1 cellular context compared by ENCODE assay signal in the genomic region with DNA sequence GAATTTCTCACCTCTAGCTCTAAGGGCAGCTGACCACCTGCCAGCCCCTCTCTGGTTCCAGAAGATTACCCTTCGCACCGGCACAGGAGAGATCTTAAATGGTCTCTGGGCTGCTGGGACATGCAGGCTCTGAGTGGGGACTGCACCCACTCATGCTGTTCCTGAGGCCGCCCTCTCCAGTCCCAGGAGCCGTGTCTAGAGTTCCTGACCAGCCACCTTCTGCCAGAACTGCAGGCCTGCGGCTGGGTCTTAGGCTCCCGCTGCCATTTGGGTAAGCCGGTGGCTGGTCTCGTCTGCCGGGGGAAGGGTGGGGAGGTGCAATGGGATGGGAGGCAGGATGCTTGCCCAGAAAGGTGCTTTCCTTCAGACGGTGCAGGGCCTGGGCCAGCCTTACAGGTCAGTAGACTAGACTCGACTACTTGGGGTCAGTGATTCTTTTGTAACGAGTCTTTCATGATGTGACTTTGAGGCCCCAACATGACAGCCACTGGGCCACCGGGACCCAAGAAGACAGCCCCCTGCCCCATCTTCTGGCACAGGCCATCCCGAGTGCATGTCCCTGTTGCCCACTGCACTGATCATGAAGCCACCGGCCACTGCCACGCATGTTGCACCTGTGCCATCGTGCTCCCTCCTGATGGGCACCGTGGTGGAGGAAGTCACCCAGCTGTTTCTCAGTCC.
TF ChIP-seq lines count a peak whose summit lies in the region.

No MANE protein-coding gene starts in this region.

TF ChIP-seq in WTC11, 78 proteins besides CTCF, POLR2A, EP300 and RAD21 (continued from another document):
- TF ChIP-seq, protein P1, sequence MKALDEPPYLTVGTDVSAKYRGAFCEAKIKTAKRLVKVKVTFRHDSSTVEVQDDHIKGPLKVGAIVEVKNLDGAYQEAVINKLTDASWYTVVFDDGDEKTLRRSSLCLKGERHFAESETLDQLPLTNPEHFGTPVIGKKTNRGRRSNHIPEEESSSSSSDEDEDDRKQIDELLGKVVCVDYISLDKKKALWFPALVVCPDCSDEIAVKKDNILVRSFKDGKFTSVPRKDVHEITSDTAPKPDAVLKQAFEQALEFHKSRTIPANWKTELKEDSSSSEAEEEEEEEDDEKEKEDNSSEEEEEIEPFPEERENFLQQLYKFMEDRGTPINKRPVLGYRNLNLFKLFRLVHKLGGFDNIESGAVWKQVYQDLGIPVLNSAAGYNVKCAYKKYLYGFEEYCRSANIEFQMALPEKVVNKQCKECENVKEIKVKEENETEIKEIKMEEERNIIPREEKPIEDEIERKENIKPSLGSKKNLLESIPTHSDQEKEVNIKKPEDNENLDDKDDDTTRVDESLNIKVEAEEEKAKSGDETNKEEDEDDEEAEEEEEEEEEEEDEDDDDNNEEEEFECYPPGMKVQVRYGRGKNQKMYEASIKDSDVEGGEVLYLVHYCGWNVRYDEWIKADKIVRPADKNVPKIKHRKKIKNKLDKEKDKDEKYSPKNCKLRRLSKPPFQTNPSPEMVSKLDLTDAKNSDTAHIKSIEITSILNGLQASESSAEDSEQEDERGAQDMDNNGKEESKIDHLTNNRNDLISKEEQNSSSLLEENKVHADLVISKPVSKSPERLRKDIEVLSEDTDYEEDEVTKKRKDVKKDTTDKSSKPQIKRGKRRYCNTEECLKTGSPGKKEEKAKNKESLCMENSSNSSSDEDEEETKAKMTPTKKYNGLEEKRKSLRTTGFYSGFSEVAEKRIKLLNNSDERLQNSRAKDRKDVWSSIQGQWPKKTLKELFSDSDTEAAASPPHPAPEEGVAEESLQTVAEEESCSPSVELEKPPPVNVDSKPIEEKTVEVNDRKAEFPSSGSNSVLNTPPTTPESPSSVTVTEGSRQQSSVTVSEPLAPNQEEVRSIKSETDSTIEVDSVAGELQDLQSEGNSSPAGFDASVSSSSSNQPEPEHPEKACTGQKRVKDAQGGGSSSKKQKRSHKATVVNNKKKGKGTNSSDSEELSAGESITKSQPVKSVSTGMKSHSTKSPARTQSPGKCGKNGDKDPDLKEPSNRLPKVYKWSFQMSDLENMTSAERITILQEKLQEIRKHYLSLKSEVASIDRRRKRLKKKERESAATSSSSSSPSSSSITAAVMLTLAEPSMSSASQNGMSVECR (CRISPR knock-in tag; IDR thresholded peaks at IDR 0.05; ENCODE audit: borderline replicate concordance): no peak
- TF ChIP-seq, protein P2, sequence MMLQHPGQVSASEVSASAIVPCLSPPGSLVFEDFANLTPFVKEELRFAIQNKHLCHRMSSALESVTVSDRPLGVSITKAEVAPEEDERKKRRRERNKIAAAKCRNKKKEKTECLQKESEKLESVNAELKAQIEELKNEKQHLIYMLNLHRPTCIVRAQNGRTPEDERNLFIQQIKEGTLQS (CRISPR knock-in tag; conservative IDR thresholded peaks at IDR 0.05): no peak
- TF ChIP-seq IRF2 (CRISPR knock-in tag; IDR thresholded peaks at IDR 0.05; ENCODE audit: borderline replicate concordance, low read depth) (no peak), PRRX2 (CRISPR knock-in tag; IDR thresholded peaks at IDR 0.05) (no peak), TEAD4 (CRISPR knock-in tag; IDR thresholded peaks at IDR 0.05) (no peak), NFYB (CRISPR knock-in tag; conservative IDR thresholded peaks at IDR 0.05; ENCODE audit: low read depth) (no peak), NR1H2 (CRISPR knock-in tag; IDR thresholded peaks at IDR 0.05) (no peak), JAZF1 (CRISPR knock-in tag; IDR thresholded peaks at IDR 0.05) (no peak), KAT7 (CRISPR knock-in tag; IDR thresholded peaks at IDR 0.05; ENCODE audit: borderline replicate concordance) (no peak)
- TF ChIP-seq, protein P3, sequence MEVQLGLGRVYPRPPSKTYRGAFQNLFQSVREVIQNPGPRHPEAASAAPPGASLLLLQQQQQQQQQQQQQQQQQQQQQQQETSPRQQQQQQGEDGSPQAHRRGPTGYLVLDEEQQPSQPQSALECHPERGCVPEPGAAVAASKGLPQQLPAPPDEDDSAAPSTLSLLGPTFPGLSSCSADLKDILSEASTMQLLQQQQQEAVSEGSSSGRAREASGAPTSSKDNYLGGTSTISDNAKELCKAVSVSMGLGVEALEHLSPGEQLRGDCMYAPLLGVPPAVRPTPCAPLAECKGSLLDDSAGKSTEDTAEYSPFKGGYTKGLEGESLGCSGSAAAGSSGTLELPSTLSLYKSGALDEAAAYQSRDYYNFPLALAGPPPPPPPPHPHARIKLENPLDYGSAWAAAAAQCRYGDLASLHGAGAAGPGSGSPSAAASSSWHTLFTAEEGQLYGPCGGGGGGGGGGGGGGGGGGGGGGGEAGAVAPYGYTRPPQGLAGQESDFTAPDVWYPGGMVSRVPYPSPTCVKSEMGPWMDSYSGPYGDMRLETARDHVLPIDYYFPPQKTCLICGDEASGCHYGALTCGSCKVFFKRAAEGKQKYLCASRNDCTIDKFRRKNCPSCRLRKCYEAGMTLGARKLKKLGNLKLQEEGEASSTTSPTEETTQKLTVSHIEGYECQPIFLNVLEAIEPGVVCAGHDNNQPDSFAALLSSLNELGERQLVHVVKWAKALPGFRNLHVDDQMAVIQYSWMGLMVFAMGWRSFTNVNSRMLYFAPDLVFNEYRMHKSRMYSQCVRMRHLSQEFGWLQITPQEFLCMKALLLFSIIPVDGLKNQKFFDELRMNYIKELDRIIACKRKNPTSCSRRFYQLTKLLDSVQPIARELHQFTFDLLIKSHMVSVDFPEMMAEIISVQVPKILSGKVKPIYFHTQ (CRISPR knock-in tag; IDR thresholded peaks at IDR 0.05): no peak
